Comparison of ENCODE assay signal across 14 cellular contexts in genomic region chr20:1489764-1490436, GRCh38. TPM values are rescaled to one million over a fixed set of nuclear protein-coding genes. Genes with fewer than 3 reads are reported as not detected.
DNase-seq lines count a peak whose midpoint lies in the region; ATAC-seq and TF ChIP-seq lines count a peak whose summit lies in the region.
"Had no signal": no experiment of that assay in that cellular context is flagged by ENCODE, and none has a peak within 500 bp of the region (broad histone marks: within the 10 kb centered on the region; RNA-seq: fewer than 3 reads in every experiment).

No MANE protein-coding gene starts in this region.

- TF ChIP-seq CTCF in foreskin fibroblast (IDR thresholded peaks at IDR 0.05; ENCODE audit: low read depth, low read length) = no peak

- no peak overlapping the region for H3K4me3 ChIP-seq in foreskin fibroblast (ENCODE audit: low read depth in 1 of 2, low read length in 2 of 2)
- H3K4me3 ChIP-seq: GM12878 had no signal

- ATAC-seq in sciatic nerve = peak; percentile 61
- ATAC-seq in GM18519 (IDR thresholded peaks at IDR 0.05; ENCODE audit: low FRiP score, unreplicated experiment) = no peak
- ATAC-seq: GM12878 had no signal

- DNase-seq in ELR (ENCODE audit: low read depth) = peak; percentile 25
- peak; percentile 69 for DNase-seq in SIG-M5 (lab: John Stamatoyannopoulos, UW)
- peak; percentile 66 to 87 for DNase-seq in foreskin fibroblast
- no peak for DNase-seq in sciatic nerve (ENCODE audit: low spot score)
- no peak for DNase-seq in activated CD4-positive, alpha-beta T cell treated with anti-CD3 and anti-CD28 coated beads, Interleukin-2, amount 50 U/mL, for 48 hours
- no peak for DNase-seq in SW480 (ENCODE audit: low spot score)
- DNase-seq in EL = no peak
- DNase-seq: activated CD4-positive, alpha-beta memory T cell treated with anti-CD3 and anti-CD28 coated beads, Interleukin-2, amount 10 ng/mL, durations not matched to agents 7 days and 5 days; CD4-positive, CD25-positive, alpha-beta regulatory T cell; SW 1271 had no signal

- intact Hi-C loops in sciatic nerve (cut with DNase I) = no loop called here

RNA-seq across cellular contexts. Expression of gene SIRPB2, which starts 1.3 kb away (rescaled TPM):
- 8.2 TPM for total RNA-seq in sciatic nerve
- total RNA-seq: activated CD4-positive, alpha-beta memory T cell treated with anti-CD3 and anti-CD28 coated beads, Interleukin-2, amount 10 ng/mL, durations not matched to agents 7 days and 5 days; CD4-positive, CD25-positive, alpha-beta regulatory T cell; fibroblast of lung; GM12878; NCI-H460 had no signal

RNA-seq across cellular contexts. Expression of gene NSFL1C, which starts 23.3 kb away (rescaled TPM):
- total RNA-seq in sciatic nerve = 77.9 TPM

Comparison
In these comparisons a context has a peak if more than half of its experiments do, and no peak if none do; other contexts are left out.
1. DNase-seq: peak in ELR (single experiment), SIG-M5 (single experiment) and foreskin fibroblast (2 of 2); none in sciatic nerve (single experiment), activated CD4-positive, alpha-beta T cell treated with anti-CD3 and anti-CD28 coated beads, Interleukin-2, amount 50 U/mL, for 48 hours (0 of 2), SW480 (single experiment) and EL (single experiment).